In the genomic region with DNA sequence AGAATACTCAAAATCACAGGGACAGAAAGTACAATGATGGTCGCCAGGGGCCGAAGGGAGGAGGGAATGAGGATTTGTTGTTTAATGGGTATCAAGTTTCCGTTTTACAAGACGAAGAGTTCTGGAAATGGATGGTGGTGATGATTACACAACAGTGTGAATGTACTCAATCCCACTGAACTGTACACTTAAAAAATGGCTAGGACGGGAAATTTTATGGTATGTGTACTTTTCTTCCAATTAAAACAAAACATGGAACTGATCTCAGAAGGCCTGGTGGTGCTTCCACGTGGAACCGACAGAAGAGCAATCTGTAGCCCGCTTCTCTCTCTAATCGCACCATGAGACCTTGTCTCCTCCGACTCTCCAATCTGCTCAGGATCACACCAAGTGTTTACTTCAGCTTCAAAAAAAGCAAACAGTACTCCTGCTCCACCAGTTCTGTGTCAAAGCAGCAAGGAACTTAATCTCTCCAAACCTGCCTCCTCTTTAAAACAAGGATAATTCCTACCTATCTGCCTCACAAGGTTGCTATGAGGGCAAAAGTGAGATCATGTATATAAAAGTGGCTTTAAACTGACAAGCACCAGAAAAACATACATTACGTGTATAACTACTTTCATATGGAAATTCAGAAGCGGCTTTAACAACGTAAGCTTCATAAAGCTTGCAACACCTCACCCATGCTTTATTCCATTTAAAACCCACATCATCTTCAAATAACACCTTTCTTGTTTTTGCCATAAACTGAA, we compare ENCODE assay signal across 1 cellular context.
TF ChIP-seq lines count a peak whose summit lies in the region.

No MANE protein-coding gene starts in this region.

TF ChIP-seq in HepG2, 621 proteins besides CTCF, POLR2A, EP300 and RAD21 (continued from another document):
- TF ChIP-seq, protein P1, sequence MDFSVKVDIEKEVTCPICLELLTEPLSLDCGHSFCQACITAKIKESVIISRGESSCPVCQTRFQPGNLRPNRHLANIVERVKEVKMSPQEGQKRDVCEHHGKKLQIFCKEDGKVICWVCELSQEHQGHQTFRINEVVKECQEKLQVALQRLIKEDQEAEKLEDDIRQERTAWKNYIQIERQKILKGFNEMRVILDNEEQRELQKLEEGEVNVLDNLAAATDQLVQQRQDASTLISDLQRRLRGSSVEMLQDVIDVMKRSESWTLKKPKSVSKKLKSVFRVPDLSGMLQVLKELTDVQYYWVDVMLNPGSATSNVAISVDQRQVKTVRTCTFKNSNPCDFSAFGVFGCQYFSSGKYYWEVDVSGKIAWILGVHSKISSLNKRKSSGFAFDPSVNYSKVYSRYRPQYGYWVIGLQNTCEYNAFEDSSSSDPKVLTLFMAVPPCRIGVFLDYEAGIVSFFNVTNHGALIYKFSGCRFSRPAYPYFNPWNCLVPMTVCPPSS (IDR thresholded peaks at IDR 0.05), result no peak
- 0 out of 2 replicates have a peak, but pooled peaks have one; percentile 25 for TF ChIP-seq ZNF747 (CRISPR knock-in tag; IDR thresholded peaks at IDR 0.05; ENCODE audit: borderline replicate concordance)
- TF ChIP-seq ZNF317 (CRISPR knock-in tag; IDR thresholded peaks at IDR 0.05), result 0 out of 2 replicates have a peak, but pooled peaks have one; percentile 19
- no peak for TF ChIP-seq HOXA7 (CRISPR knock-in tag; IDR thresholded peaks at IDR 0.05)
- TF ChIP-seq, protein P2, sequence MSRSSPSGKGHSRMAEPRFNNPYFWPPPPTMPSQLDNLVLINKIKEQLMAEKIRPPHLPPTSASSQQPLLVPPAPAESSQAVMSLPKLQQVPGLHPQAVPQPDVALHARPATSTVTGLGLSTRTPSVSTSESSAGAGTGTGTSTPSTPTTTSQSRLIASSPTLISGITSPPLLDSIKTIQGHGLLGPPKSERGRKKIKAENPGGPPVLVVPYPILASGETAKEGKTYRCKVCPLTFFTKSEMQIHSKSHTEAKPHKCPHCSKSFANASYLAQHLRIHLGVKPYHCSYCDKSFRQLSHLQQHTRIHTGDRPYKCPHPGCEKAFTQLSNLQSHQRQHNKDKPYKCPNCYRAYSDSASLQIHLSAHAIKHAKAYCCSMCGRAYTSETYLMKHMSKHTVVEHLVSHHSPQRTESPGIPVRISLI (CRISPR knock-in tag; IDR thresholded peaks at IDR 0.05; ENCODE audit: borderline replicate concordance), result no peak
- TF ChIP-seq CREB1 (IDR thresholded peaks at IDR 0.05), result no peak
- TF ChIP-seq CREB1 (CRISPR knock-in tag; IDR thresholded peaks at IDR 0.05), result peak; percentile 53; the same call in 1 of the 2 replicates
- TF ChIP-seq, protein P3, sequence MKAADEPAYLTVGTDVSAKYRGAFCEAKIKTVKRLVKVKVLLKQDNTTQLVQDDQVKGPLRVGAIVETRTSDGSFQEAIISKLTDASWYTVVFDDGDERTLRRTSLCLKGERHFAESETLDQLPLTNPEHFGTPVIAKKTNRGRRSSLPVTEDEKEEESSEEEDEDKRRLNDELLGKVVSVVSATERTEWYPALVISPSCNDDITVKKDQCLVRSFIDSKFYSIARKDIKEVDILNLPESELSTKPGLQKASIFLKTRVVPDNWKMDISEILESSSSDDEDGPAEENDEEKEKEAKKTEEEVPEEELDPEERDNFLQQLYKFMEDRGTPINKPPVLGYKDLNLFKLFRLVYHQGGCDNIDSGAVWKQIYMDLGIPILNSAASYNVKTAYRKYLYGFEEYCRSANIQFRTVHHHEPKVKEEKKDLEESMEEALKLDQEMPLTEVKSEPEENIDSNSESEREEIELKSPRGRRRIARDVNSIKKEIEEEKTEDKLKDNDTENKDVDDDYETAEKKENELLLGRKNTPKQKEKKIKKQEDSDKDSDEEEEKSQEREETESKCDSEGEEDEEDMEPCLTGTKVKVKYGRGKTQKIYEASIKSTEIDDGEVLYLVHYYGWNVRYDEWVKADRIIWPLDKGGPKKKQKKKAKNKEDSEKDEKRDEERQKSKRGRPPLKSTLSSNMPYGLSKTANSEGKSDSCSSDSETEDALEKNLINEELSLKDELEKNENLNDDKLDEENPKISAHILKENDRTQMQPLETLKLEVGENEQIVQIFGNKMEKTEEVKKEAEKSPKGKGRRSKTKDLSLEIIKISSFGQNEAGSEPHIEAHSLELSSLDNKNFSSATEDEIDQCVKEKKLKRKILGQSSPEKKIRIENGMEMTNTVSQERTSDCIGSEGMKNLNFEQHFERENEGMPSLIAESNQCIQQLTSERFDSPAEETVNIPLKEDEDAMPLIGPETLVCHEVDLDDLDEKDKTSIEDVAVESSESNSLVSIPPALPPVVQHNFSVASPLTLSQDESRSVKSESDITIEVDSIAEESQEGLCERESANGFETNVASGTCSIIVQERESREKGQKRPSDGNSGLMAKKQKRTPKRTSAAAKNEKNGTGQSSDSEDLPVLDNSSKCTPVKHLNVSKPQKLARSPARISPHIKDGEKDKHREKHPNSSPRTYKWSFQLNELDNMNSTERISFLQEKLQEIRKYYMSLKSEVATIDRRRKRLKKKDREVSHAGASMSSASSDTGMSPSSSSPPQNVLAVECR (CRISPR knock-in tag; IDR thresholded peaks at IDR 0.05; ENCODE audit: borderline replicate concordance), result 0 out of 2 replicates have a peak, but pooled peaks have one; percentile 5
- TF ChIP-seq ZZZ3 (CRISPR knock-in tag; IDR thresholded peaks at IDR 0.05; ENCODE audit: borderline replicate concordance), result no peak
- TF ChIP-seq KAT8 (CRISPR knock-in tag; IDR thresholded peaks at IDR 0.05), result no peak
- peak; percentile 25; the same call in 1 of the 2 replicates for TF ChIP-seq FOXK1 (CRISPR knock-in tag; IDR thresholded peaks at IDR 0.05; ENCODE audit: borderline replicate concordance, low read depth)
- TF ChIP-seq SOX6 (IDR thresholded peaks at IDR 0.05), result no peak
- TF ChIP-seq SOX6 (CRISPR knock-in tag; IDR thresholded peaks at IDR 0.05), result peak; percentile 20; the same call in 1 of the 2 replicates
- TF ChIP-seq MYC (CRISPR knock-in tag; IDR thresholded peaks at IDR 0.05; ENCODE audit: borderline replicate concordance), result no peak
- TF ChIP-seq, protein P4, sequence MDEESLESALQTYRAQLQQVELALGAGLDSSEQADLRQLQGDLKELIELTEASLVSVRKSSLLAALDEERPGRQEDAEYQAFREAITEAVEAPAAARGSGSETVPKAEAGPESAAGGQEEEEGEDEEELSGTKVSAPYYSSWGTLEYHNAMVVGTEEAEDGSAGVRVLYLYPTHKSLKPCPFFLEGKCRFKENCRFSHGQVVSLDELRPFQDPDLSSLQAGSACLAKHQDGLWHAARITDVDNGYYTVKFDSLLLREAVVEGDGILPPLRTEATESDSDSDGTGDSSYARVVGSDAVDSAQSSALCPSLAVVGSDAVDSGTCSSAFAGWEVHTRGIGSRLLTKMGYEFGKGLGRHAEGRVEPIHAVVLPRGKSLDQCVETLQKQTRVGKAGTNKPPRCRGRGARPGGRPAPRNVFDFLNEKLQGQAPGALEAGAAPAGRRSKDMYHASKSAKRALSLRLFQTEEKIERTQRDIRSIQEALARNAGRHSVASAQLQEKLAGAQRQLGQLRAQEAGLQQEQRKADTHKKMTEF (CRISPR knock-in tag; IDR thresholded peaks at IDR 0.05), result 0 out of 2 replicates have a peak, but pooled peaks have one; percentile 12
- 0 out of 2 replicates have a peak, but pooled peaks have one; percentile 59 for TF ChIP-seq SIN3A (IDR thresholded peaks at IDR 0.05; ENCODE audit: borderline replicate concordance, low read depth, low read length)
- TF ChIP-seq RBM39 (IDR thresholded peaks at IDR 0.05; ENCODE audit: low read depth, low read length, poor library complexity, severe bottlenecking), result no peak
- TF ChIP-seq, protein P5, sequence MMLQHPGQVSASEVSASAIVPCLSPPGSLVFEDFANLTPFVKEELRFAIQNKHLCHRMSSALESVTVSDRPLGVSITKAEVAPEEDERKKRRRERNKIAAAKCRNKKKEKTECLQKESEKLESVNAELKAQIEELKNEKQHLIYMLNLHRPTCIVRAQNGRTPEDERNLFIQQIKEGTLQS (CRISPR knock-in tag; IDR thresholded peaks at IDR 0.05), result no peak
- no peak for TF ChIP-seq FOSL2 (CRISPR knock-in tag; IDR thresholded peaks at IDR 0.05)
- 0 out of 2 replicates have a peak, but pooled peaks have one; percentile 17 for TF ChIP-seq NCOA1 (CRISPR knock-in tag; IDR thresholded peaks at IDR 0.05)
- peak; percentile 41; the same call in 1 of the 2 replicates for TF ChIP-seq THAP11 (CRISPR knock-in tag; IDR thresholded peaks at IDR 0.05)
- TF ChIP-seq TMF1 (CRISPR knock-in tag; IDR thresholded peaks at IDR 0.05; ENCODE audit: low read depth), result 0 out of 2 replicates have a peak, but pooled peaks have one; percentile 44
- no peak for TF ChIP-seq ZBTB20 (CRISPR knock-in tag; IDR thresholded peaks at IDR 0.05; ENCODE audit: borderline replicate concordance, low read depth)
- no peak for TF ChIP-seq CENPT (CRISPR knock-in tag; IDR thresholded peaks at IDR 0.05; ENCODE audit: low read depth)
- TF ChIP-seq RFXAP (CRISPR knock-in tag; IDR thresholded peaks at IDR 0.05; ENCODE audit: borderline replicate concordance), result no peak
- TF ChIP-seq, protein P6, sequence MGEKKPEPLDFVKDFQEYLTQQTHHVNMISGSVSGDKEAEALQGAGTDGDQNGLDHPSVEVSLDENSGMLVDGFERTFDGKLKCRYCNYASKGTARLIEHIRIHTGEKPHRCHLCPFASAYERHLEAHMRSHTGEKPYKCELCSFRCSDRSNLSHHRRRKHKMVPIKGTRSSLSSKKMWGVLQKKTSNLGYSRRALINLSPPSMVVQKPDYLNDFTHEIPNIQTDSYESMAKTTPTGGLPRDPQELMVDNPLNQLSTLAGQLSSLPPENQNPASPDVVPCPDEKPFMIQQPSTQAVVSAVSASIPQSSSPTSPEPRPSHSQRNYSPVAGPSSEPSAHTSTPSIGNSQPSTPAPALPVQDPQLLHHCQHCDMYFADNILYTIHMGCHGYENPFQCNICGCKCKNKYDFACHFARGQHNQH (CRISPR knock-in tag; IDR thresholded peaks at IDR 0.05), result peak; percentile 36; the same call in 1 of the 2 replicates
- no peak for TF ChIP-seq ZNF501 (CRISPR knock-in tag; IDR thresholded peaks at IDR 0.05)
- peak; percentile 20; the same call in 1 of the 2 replicates for TF ChIP-seq ZFY (CRISPR knock-in tag; IDR thresholded peaks at IDR 0.05)
- TF ChIP-seq PHF21A (CRISPR knock-in tag; IDR thresholded peaks at IDR 0.05), result no peak
- peak; percentile 27 for TF ChIP-seq FOXA3 (CRISPR knock-in tag; IDR thresholded peaks at IDR 0.05)
- TF ChIP-seq, protein P7, sequence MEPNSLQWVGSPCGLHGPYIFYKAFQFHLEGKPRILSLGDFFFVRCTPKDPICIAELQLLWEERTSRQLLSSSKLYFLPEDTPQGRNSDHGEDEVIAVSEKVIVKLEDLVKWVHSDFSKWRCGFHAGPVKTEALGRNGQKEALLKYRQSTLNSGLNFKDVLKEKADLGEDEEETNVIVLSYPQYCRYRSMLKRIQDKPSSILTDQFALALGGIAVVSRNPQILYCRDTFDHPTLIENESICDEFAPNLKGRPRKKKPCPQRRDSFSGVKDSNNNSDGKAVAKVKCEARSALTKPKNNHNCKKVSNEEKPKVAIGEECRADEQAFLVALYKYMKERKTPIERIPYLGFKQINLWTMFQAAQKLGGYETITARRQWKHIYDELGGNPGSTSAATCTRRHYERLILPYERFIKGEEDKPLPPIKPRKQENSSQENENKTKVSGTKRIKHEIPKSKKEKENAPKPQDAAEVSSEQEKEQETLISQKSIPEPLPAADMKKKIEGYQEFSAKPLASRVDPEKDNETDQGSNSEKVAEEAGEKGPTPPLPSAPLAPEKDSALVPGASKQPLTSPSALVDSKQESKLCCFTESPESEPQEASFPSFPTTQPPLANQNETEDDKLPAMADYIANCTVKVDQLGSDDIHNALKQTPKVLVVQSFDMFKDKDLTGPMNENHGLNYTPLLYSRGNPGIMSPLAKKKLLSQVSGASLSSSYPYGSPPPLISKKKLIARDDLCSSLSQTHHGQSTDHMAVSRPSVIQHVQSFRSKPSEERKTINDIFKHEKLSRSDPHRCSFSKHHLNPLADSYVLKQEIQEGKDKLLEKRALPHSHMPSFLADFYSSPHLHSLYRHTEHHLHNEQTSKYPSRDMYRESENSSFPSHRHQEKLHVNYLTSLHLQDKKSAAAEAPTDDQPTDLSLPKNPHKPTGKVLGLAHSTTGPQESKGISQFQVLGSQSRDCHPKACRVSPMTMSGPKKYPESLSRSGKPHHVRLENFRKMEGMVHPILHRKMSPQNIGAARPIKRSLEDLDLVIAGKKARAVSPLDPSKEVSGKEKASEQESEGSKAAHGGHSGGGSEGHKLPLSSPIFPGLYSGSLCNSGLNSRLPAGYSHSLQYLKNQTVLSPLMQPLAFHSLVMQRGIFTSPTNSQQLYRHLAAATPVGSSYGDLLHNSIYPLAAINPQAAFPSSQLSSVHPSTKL (CRISPR knock-in tag; IDR thresholded peaks at IDR 0.05), result peak; percentile 44
- no peak for TF ChIP-seq HDAC2 (CRISPR knock-in tag; IDR thresholded peaks at IDR 0.05)
